Comparison of ENCODE assay signal across 9 cellular contexts in the genomic region with DNA sequence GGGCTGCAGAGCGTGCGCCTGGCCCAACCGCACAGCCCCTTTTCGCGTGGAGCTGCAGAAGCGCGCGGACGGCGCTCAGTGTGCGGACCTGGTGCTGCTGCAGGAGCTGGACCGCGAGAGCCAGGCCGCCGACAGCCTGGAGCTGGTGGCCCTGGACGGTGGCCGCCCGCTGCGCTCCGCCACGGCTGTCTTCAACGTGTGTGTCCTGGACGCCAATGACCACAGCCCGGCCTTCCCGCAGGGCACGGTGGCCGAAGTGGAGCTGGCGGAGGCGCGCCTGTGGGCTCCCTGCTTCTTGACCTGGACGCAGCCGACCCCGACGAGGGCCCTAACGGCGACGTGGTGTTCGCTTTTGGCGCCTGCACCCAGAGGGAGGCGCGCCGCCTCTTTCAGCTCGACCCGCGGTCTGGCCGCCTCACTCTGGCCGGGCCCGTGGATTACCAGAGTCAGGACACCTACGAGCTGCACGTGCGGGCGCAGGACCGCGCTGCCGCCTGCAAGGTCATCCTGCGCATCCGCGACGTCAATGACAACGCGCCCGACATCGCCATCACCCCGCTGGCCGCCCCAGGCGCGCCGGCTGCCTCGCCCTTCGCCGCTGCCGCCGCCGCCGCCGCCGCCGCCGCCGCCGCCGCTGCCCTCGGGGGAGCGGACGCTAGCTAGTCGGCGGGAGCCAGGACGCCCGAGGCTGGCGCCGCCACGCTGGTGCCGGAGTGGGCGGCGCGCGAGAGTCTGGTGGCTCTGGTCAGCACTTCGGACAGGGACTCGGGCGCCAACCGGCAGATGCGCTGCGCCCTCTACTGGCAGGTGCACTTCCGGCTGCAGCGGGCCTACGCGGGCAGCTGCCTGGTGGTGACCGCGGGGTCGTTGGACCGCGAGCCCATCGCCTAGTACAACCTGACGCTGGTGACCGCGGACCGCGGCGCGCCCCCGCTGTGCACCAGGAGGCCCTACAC.
DNase-seq lines count a peak whose midpoint lies in the region; ATAC-seq and TF ChIP-seq lines count a peak whose summit lies in the region.
"Had no signal": no experiment of that assay in that cellular context is flagged by ENCODE, and none has a peak within 500 bp of the region (broad histone marks: within the 10 kb centered on the region; RNA-seq: fewer than 3 reads in every experiment).

No MANE protein-coding gene starts in this region.

- intact Hi-C loops in head of caudate nucleus (cut with DNase I): no loop called here

- H4K12ac ChIP-seq in trophoblast cell (ENCODE audit: low read depth, low read length): no peak overlapping the region

- no peak overlapping the region for H3K23ac ChIP-seq in trophoblast cell (ENCODE audit: low read length)

- H3K4me3 ChIP-seq in GM06990 (replicated peaks; ENCODE audit: low read depth, low read length) (no peak overlapping the region), Peyer's patch (no peak overlapping the region), trophoblast cell (ENCODE audit: low read depth, low read length) (peak overlapping the region; percentile 56)

- WGBS in trophoblast cell (ENCODE audit: extremely low coverage, insufficient coverage, insufficient read length): no CpG with 5 or more reads among the region's 121 CpGs

- peak overlapping the region; percentile 1 for H2BK12ac ChIP-seq in trophoblast cell (ENCODE audit: low read length)

- H3K4me1 ChIP-seq in Peyer's patch: no peaks in the 10 kb centered on the region
- H3K4me1 ChIP-seq in trophoblast cell (ENCODE audit: control insufficient read depth in 1 of 2, insufficient read depth in 2 of 2, low read length in 2 of 2): peaks cover 0 to 9% of the 10 kb centered on the region in 2 experiments

- no peak overlapping the region for H3K18ac ChIP-seq in trophoblast cell (ENCODE audit: low read length)

- no peak overlapping the region for H3K27ac ChIP-seq in Peyer's patch
- H3K27ac ChIP-seq in trophoblast cell (ENCODE audit: low read depth, low read length): no peak overlapping the region

- DNase-seq in GM06990 (ENCODE audit: extremely low read depth, insufficient read length): peak; percentile 4
- DNase-seq in Peyer's patch: peak in 2 of 3 donors; percentile 54 to 62
- DNase-seq in head of caudate nucleus: peak in 32 of 42 donors; percentile 19 to 66 (median 40)
- peak; percentile 8 to 63 for DNase-seq in trophoblast cell
- no peak for DNase-seq in NCI-H1694 treated with DMSO at 0.1 percent for 48 hours (lab: John Stamatoyannopoulos, UW)
- DNase-seq in stimulated activated naive CD4-positive, alpha-beta T cell (lab: John Stamatoyannopoulos, UW): no peak
- no peak for DNase-seq in NCI-H510A (lab: John Stamatoyannopoulos, UW)
- DNase-seq: NCI-H774 had no signal

- H3K27me3 ChIP-seq in GM06990 (replicated peaks; ENCODE audit: control insufficient read depth, insufficient read depth, low read length): no peaks in the 10 kb centered on the region
- no peaks in the 10 kb centered on the region for H3K27me3 ChIP-seq in Peyer's patch
- H3K27me3 ChIP-seq in trophoblast cell (ENCODE audit: insufficient read depth, low read length): no peaks in the 10 kb centered on the region

- H4K8ac ChIP-seq in trophoblast cell (ENCODE audit: low read depth, low read length): no peak overlapping the region

- no peak overlapping the region for H2BK5ac ChIP-seq in trophoblast cell (ENCODE audit: low read depth, low read length, poor library complexity)

- no peaks in the 10 kb centered on the region for H3K36me3 ChIP-seq in GM06990 (ENCODE audit: control insufficient read depth, insufficient read depth, low read length)
- H3K36me3 ChIP-seq in Peyer's patch: no peaks in the 10 kb centered on the region
- H3K36me3 ChIP-seq in trophoblast cell (ENCODE audit: control insufficient read depth in 1 of 2, insufficient read depth in 2 of 2, low read length in 2 of 2): no peaks in the 10 kb centered on the region

- no peak for TF ChIP-seq CTCF in GM06990 (IDR thresholded peaks at IDR 0.05; ENCODE audit: insufficient read depth, low read length, poor library complexity, severe bottlenecking)
- TF ChIP-seq CTCF in Peyer's patch (IDR thresholded peaks at IDR 0.05): peak in 4 of 6 experiments; percentile 29 to 44 (median 42)

- H3K4ac ChIP-seq in trophoblast cell (ENCODE audit: low read depth, low read length): no peak overlapping the region

- no peak overlapping the region for H2AFZ ChIP-seq in trophoblast cell (ENCODE audit: insufficient read depth, low read length, poor library complexity)

- H2AK5ac ChIP-seq in trophoblast cell (ENCODE audit: low read length): no peak overlapping the region

- H4K91ac ChIP-seq in trophoblast cell (ENCODE audit: low read depth, low read length): peak overlapping the region; percentile 20

- H3K4me2 ChIP-seq in trophoblast cell (ENCODE audit: low read length): peak overlapping the region; percentile 56

- H3K79me2 ChIP-seq in trophoblast cell (ENCODE audit: control insufficient read depth, insufficient read depth, low read length, poor library complexity): no peaks in the 10 kb centered on the region

- no peak overlapping the region for H3K9ac ChIP-seq in trophoblast cell (ENCODE audit: low read length)

- no peak for ATAC-seq in HG02763 (IDR thresholded peaks at IDR 0.05; ENCODE audit: unreplicated experiment)

- H3K9me3 ChIP-seq in Peyer's patch: peaks cover 0 to 8% (median 0%) of the 10 kb centered on the region in 4 donors
- H3K9me3 ChIP-seq in trophoblast cell (ENCODE audit: insufficient read depth, low read depth, low read length): peaks cover 15% of the 10 kb centered on the region

- no peak for TF ChIP-seq POLR2A in Peyer's patch (IDR thresholded peaks at IDR 0.05)

- H3K14ac ChIP-seq in trophoblast cell (ENCODE audit: low read length): no peak overlapping the region

- H3K79me1 ChIP-seq in trophoblast cell (ENCODE audit: low read length): no peaks in the 10 kb centered on the region

- no peak overlapping the region for H2BK120ac ChIP-seq in trophoblast cell (ENCODE audit: insufficient read depth, low read length, poor library complexity)

Comparison
In these comparisons a context has a peak if more than half of its experiments do, and no peak if none do; other contexts are left out.
1. DNase-seq: peak in GM06990 (single experiment), Peyer's patch (2 of 3), head of caudate nucleus (32 of 42) and trophoblast cell (2 of 2); none in NCI-H1694 treated with DMSO at 0.1 percent for 48 hours (single experiment), stimulated activated naive CD4-positive, alpha-beta T cell (0 of 6) and NCI-H510A (single experiment).